In the genomic region with DNA sequence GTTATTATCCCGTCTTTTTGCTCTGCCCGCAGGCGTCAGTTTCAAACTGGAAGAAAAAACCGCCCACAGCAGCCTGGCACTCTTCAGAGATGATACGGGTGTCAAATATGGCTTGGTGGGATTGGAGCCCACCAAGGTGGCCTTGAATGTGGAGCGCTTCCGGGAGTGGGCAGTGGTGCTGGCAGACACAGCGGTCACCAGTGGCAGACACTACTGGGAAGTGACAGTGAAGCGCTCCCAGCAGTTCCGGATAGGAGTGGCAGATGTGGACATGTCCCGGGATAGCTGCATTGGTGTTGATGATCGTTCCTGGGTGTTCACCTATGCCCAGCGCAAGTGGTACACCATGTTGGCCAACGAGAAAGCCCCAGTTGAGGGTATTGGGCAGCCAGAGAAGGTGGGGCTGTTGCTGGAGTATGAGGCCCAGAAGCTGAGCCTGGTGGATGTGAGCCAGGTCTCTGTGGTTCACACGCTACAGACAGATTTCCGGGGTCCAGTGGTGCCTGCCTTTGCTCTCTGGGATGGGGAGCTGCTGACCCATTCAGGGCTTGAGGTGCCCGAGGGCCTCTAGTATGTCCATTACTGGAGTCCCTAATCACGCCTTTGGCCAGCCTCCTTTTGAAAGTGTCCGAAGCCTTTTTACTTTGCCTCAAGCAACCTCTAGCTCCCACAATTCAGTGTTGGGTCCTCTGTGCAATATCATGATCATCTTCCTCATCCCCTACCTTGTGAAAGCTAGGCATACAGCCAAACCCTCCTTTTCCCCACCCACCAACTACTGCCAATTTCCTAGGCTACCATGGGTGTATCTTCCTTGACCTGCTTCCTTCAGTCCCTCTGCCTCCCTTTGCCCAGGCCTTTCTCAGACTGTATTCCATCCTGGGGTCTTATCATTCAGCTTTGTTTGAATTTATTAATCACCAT, we compare ENCODE assay signal across 8 cellular contexts. TPM values are rescaled to one million over a fixed set of nuclear protein-coding genes. Genes with fewer than 3 reads are reported as not detected.
DNase-seq lines count a peak whose midpoint lies in the region; ATAC-seq, FAIRE-seq and TF ChIP-seq lines count a peak whose summit lies in the region.

No MANE protein-coding gene starts in this region.

- H3K4me2 ChIP-seq in A549, result peak overlapping the region; percentile 96
- H3K4me2 ChIP-seq in fibroblast of lung (ENCODE audit: extremely low read depth, insufficient read depth, low read length), result peak overlapping the region; percentile 92
- peak overlapping the region; percentile 98 for H3K4me2 ChIP-seq in osteoblast (ENCODE audit: insufficient read depth, low read length)

- TF ChIP-seq RAD21 in A549 (conservative IDR thresholded peaks at IDR 0.05 in 1 of 2, IDR thresholded peaks at IDR 0.05 in 1 of 2), result no peak

- peak; percentile 13 to 26; a peak in 4 of 6 replicates for ATAC-seq in A549
- no peak for ATAC-seq in HG02885 (IDR thresholded peaks at IDR 0.05; ENCODE audit: poor library complexity, unreplicated experiment)

- POLR2A ChIA-PET in A549 (lab: Yijun Ruan, JAX), result no interaction called here

- no peak overlapping the region for H2AFZ ChIP-seq in fibroblast of lung (ENCODE audit: low read length)
- peak overlapping the region; percentile 96 for H2AFZ ChIP-seq in osteoblast (ENCODE audit: low read length)

- no peak for TF ChIP-seq POLR2A in A549 (IDR thresholded peaks at IDR 0.05; ENCODE audit: low read length)

- TF ChIP-seq CTCF in A549 (IDR thresholded peaks at IDR 0.05), result no peak
- no peak for TF ChIP-seq CTCF in fibroblast of lung (conservative IDR thresholded peaks at IDR 0.05 in 1 of 2, IDR thresholded peaks at IDR 0.05 in 1 of 2; ENCODE audit: low read depth in 1 of 2, low read length in 2 of 2)
- TF ChIP-seq CTCF in osteoblast (IDR thresholded peaks at IDR 0.05; ENCODE audit: extremely low read depth, low read depth, low read length), result no peak

- CTCF ChIA-PET in A549 (lab: Yijun Ruan, JAX), result interaction anchor here (0.6 to 2.1 kb wide), 12 partner anchors 8 to 280 kb away, joined by 3 to 8 read pairs (median 4); partner anchors contain the start of gene SMARCC2

- DNase-seq in A549 (ENCODE audit: low read depth in 1 of 2, low spot score in 1 of 2) (peak in 1 of 2 experiments; percentile 33), GM19239 (ENCODE audit: insufficient read length, low spot score) (no peak), UCSD-AML1 (lab: John Stamatoyannopoulos, UW; ENCODE audit: unreplicated experiment) (peak; percentile 33), fibroblast of lung (ENCODE audit: low read depth in 2 of 2) (no peak), osteoblast (ENCODE audit: insufficient read length, low spot score, missing footprints) (peak; percentile 65), NCI-H526 treated with DMSO at 0.1 percent for 48 hours (lab: John Stamatoyannopoulos, UW) (no peak), NCI-H2171 (lab: John Stamatoyannopoulos, UW) (no peak)

- H4K20me1 ChIP-seq in fibroblast of lung (ENCODE audit: control insufficient read depth, extremely low read depth, insufficient read depth, low read length) (no peaks in the 10 kb centered on the region), osteoblast (ENCODE audit: insufficient read depth, low read length) (no peaks in the 10 kb centered on the region)

- H3K4me3 ChIP-seq in A549 (peak overlapping the region; percentile 90), fibroblast of lung (replicated peaks in 1 of 4; ENCODE audit: control extremely low read depth in 1 of 4, insufficient read depth in 1 of 4, low read depth in 3 of 4, low read length in 4 of 4) (peak overlapping the region; percentile 83 to 99 (median 93)), osteoblast (ENCODE audit: insufficient read depth, low read length) (peak overlapping the region; percentile 98)

- H3K79me2 ChIP-seq in fibroblast of lung (ENCODE audit: control insufficient read depth, insufficient read depth, low read length) (peaks cover 10% of the 10 kb centered on the region), osteoblast (ENCODE audit: insufficient read depth, low read length) (peaks cover 34% of the 10 kb centered on the region)

- H3K4me1 ChIP-seq in A549, result peaks cover 7% of the 10 kb centered on the region; the same call in 2 of the 3 replicates
- peaks cover 4% of the 10 kb centered on the region for H3K4me1 ChIP-seq in fibroblast of lung (ENCODE audit: control insufficient read depth, extremely low read depth, insufficient read depth, low read length)
- H3K4me1 ChIP-seq in osteoblast (ENCODE audit: insufficient read depth, low read length), result peaks cover 8% of the 10 kb centered on the region

- H3K9me3 ChIP-seq in A549 (no peaks in the 10 kb centered on the region), fibroblast of lung (ENCODE audit: control insufficient read depth, insufficient read depth, low read depth, low read length) (no peaks in the 10 kb centered on the region), osteoblast (ENCODE audit: low read depth, low read length) (no peaks in the 10 kb centered on the region)

- peak overlapping the region; percentile 74 for H3K9ac ChIP-seq in fibroblast of lung (ENCODE audit: insufficient read depth, low read length)

- 28% methylated on average over 18 of the region's 19 CpGs for WGBS in A549 (ENCODE audit: missing lambda C conversion rate)

- TF ChIP-seq EP300 in A549 (IDR thresholded peaks at IDR 0.05), result no peak

- FAIRE-seq in A549 (lab: Jason Lieb, UNC) (no peak), GM19239 (lab: Jason Lieb, UNC) (peak; percentile 8)

- H3K27me3 ChIP-seq in fibroblast of lung (ENCODE audit: control insufficient read depth, insufficient read depth, low read length) (no peaks in the 10 kb centered on the region), osteoblast (ENCODE audit: insufficient read depth, low read length) (no peaks in the 10 kb centered on the region)

- no peaks in the 10 kb centered on the region for H3K36me3 ChIP-seq in fibroblast of lung (ENCODE audit: control insufficient read depth, insufficient read depth, low read length)
- peaks cover 8% of the 10 kb centered on the region for H3K36me3 ChIP-seq in osteoblast (ENCODE audit: insufficient read depth, low read length)

- H3K27ac ChIP-seq in A549 (peak overlapping the region; percentile 89 to 95), fibroblast of lung (ENCODE audit: insufficient read depth, low read length) (peak overlapping the region; percentile 83), osteoblast (ENCODE audit: low read depth, low read length) (peak overlapping the region; percentile 93)

RNA-seq across cellular contexts. Expression of gene SPRYD4, which starts 0.9 kb away (rescaled TPM):
- 3.5 and 3.8 TPM in 2 replicates for polyA plus RNA-seq in A549 (2011; rRNA removed)
- polyA plus RNA-seq in A549 (2012; cell fraction: cytosol; rRNA removed), result 3.2 and 3.4 TPM in 2 replicates
- 3.2 and 4.3 TPM in 2 replicates for polyA plus RNA-seq in A549 (2012; cell fraction: nucleus; rRNA removed)
- polyA plus RNA-seq in A549 (2017; fragmentation: RNase III; extraction: RNeasy Plus Mini Kit Qiagen cat#74134 plus additional on column Dnase treatment), result 2.1 to 2.2 TPM (median 2.1 TPM) in 3 replicates
- polyA minus RNA-seq in A549 (2011; rRNA and poly(A)+ RNA removed), result 5.5 and 5.8 TPM in 2 replicates
- 1.0 and 1.7 TPM in 2 replicates for total RNA-seq in fibroblast of lung
- 2.1 and 3.0 TPM in 2 replicates for polyA plus RNA-seq in fibroblast of lung
- polyA plus RNA-seq in fibroblast of lung (2012), result 1.3 and 2.0 TPM in 2 replicates
- 1.6 and 1.9 TPM in 2 replicates for polyA minus RNA-seq in fibroblast of lung (ENCODE audit: low replicate concordance)
- 2.5 and 2.7 TPM in 2 replicates for total RNA-seq in osteoblast

RNA-seq across cellular contexts. Expression of gene MIP, which starts 14.8 kb away (rescaled TPM):
- polyA plus RNA-seq in A549 (2011; rRNA removed), result 0.03 TPM in 1 of 2 replicates, not detected in the other
- 0.04 TPM in 1 of 2 replicates, not detected in the other for polyA plus RNA-seq in A549 (2012; cell fraction: cytosol; rRNA removed)
- polyA plus RNA-seq in A549 (2012; cell fraction: nucleus; rRNA removed), result not detected in 2 replicates
- not detected in 3 replicates for polyA plus RNA-seq in A549 (2017; fragmentation: RNase III; extraction: RNeasy Plus Mini Kit Qiagen cat#74134 plus additional on column Dnase treatment)
- polyA minus RNA-seq in A549 (2011; rRNA and poly(A)+ RNA removed), result 0.58 TPM in 1 of 2 replicates, not detected in the other
- not detected in 2 replicates for total RNA-seq in fibroblast of lung
- not detected in 2 replicates for polyA plus RNA-seq in fibroblast of lung
- not detected in 2 replicates for polyA plus RNA-seq in fibroblast of lung (2012)
- polyA minus RNA-seq in fibroblast of lung (ENCODE audit: low replicate concordance), result not detected in 2 replicates
- not detected in 2 replicates for total RNA-seq in osteoblast

RNA-seq across cellular contexts. Expression of gene GLS2, which starts 18.7 kb away (rescaled TPM):
- polyA plus RNA-seq in A549 (2011; rRNA removed) (0.36 and 0.61 TPM in 2 replicates), A549 (2017; fragmentation: RNase III; extraction: RNeasy Plus Mini Kit Qiagen cat#74134 plus additional on column Dnase treatment) (0.07 to 0.44 TPM (median 0.18 TPM) in 3 replicates), fibroblast of lung (0.03 and 0.08 TPM in 2 replicates)
- 0.16 and 0.30 TPM in 2 replicates for polyA plus RNA-seq in A549 (2012; cell fraction: cytosol; rRNA removed)
- polyA plus RNA-seq in A549 (2012; cell fraction: nucleus; rRNA removed), result 0.09 and 0.24 TPM in 2 replicates
- 0.17 and 1.1 TPM in 2 replicates for polyA minus RNA-seq in A549 (2011; rRNA and poly(A)+ RNA removed)
- total RNA-seq in fibroblast of lung (under 0.01 and 0.17 TPM in 2 replicates), osteoblast (0.36 TPM in 1 of 2 replicates, not detected in the other)
- 0.10 TPM in 1 of 2 replicates, not detected in the other for polyA plus RNA-seq in fibroblast of lung (2012)
- polyA minus RNA-seq in fibroblast of lung (ENCODE audit: low replicate concordance), result 0.78 TPM in 1 of 2 replicates, not detected in the other

RNA-seq across cellular contexts. Expression of gene TIMELESS, which starts 20.0 kb away (rescaled TPM):
- polyA plus RNA-seq in A549 (2011; rRNA removed) (17.6 and 34.3 TPM in 2 replicates), A549 (2017; fragmentation: RNase III; extraction: RNeasy Plus Mini Kit Qiagen cat#74134 plus additional on column Dnase treatment) (51.4 to 60.1 TPM (median 57.4 TPM) in 3 replicates), fibroblast of lung (1.2 and 3.8 TPM in 2 replicates)
- polyA plus RNA-seq in A549 (2012; cell fraction: cytosol; rRNA removed), result 19.0 and 24.3 TPM in 2 replicates
- 31.4 and 57.5 TPM in 2 replicates for polyA plus RNA-seq in A549 (2012; cell fraction: nucleus; rRNA removed)
- polyA minus RNA-seq in A549 (2011; rRNA and poly(A)+ RNA removed), result 22.9 and 29.3 TPM in 2 replicates
- total RNA-seq in fibroblast of lung (3.6 and 5.9 TPM in 2 replicates), osteoblast (4.1 and 4.7 TPM in 2 replicates)
- 6.4 and 18.6 TPM in 2 replicates for polyA plus RNA-seq in fibroblast of lung (2012)
- polyA minus RNA-seq in fibroblast of lung (ENCODE audit: low replicate concordance), result 5.0 and 15.0 TPM in 2 replicates

RNA-seq across cellular contexts. Expression of gene RBMS2, which starts 52.4 kb away (rescaled TPM):
- polyA plus RNA-seq in A549 (2011; rRNA removed) (46.4 and 61.6 TPM in 2 replicates), A549 (2017; fragmentation: RNase III; extraction: RNeasy Plus Mini Kit Qiagen cat#74134 plus additional on column Dnase treatment) (13.3 to 16.5 TPM (median 15.1 TPM) in 3 replicates), fibroblast of lung (66.9 and 76.2 TPM in 2 replicates)
- polyA plus RNA-seq in A549 (2012; cell fraction: cytosol; rRNA removed), result 17.7 and 27.3 TPM in 2 replicates
- polyA plus RNA-seq in A549 (2012; cell fraction: nucleus; rRNA removed), result 19.4 and 20.9 TPM in 2 replicates
- 81.1 and 121 TPM in 2 replicates for polyA minus RNA-seq in A549 (2011; rRNA and poly(A)+ RNA removed)
- total RNA-seq in fibroblast of lung (11.3 and 23.1 TPM in 2 replicates), osteoblast (24.2 and 26.2 TPM in 2 replicates)
- 31.1 and 37.3 TPM in 2 replicates for polyA plus RNA-seq in fibroblast of lung (2012)
- 95.2 and 124 TPM in 2 replicates for polyA minus RNA-seq in fibroblast of lung (ENCODE audit: low replicate concordance)

Comparison
In these comparisons a context has a peak if more than half of its experiments do, and no peak if none do; other contexts are left out.
1. DNase-seq: peak in UCSD-AML1 (single experiment) and osteoblast (single experiment); none in GM19239 (single experiment), fibroblast of lung (0 of 2), NCI-H526 treated with DMSO at 0.1 percent for 48 hours (single experiment) and NCI-H2171 (single experiment).
2. Peak in every context shown above with its lines, with median percentiles within 50 percentile points of each other: H3K27ac ChIP-seq, H3K4me2 ChIP-seq and H3K4me3 ChIP-seq.